In genomic region chr13:52447815-52448552, GRCh38 we compare ENCODE assay signal across 11 cellular contexts. TPM values are rescaled to one million over a fixed set of nuclear protein-coding genes. Genes with fewer than 3 reads are reported as not detected.
A peak's percentile ranks its signal among the peaks of the same experiment; 100 is the strongest.
DNase-seq lines count a peak whose midpoint lies in the region; ATAC-seq, FAIRE-seq and TF ChIP-seq lines count a peak whose summit lies in the region.
"Had no signal": no experiment of that assay in that cellular context is flagged by ENCODE, and none has a peak within 500 bp of the region (broad histone marks: within the 10 kb centered on the region; RNA-seq: fewer than 3 reads in every experiment).

No MANE protein-coding gene starts in this region.

- peak overlapping the region; percentile 85 for H3K4me2 ChIP-seq in keratinocyte (ENCODE audit: control insufficient read depth, extremely low read depth, insufficient read depth, low read depth, low read length)

- TF ChIP-seq POLR2A in adrenal gland (IDR thresholded peaks at IDR 0.05): no peak
- no peak for TF ChIP-seq POLR2A in sigmoid colon (IDR thresholded peaks at IDR 0.05)

- H3K27me3 Mint-ChIP-seq in activated T-helper 2 cell treated with anti-CD3 and anti-CD28 coated beads, Interferon-gamma antibody, Interleukin-2, Interleukin-4, amounts not matched to agents 10 μg/mL and 5 μg/mL and 100 μg/mL, durations not matched to agents 14 hours and 24 hours and 36 hours (ENCODE audit: low read depth): no peaks in the 10 kb centered on the region

- H3K27ac ChIP-seq in AG04450 (ENCODE audit: low read depth, low read length) (no peak overlapping the region), keratinocyte (ENCODE audit: control insufficient read depth, insufficient read depth, low read length) (peak overlapping the region; percentile 79), adrenal gland (no peak overlapping the region), pancreas (no peak overlapping the region), sigmoid colon (peak overlapping the region in 1 of 4 donors; percentile 94)
- H3K27ac ChIP-seq: testis had no signal

- no peaks in the 10 kb centered on the region for H3K9me1 ChIP-seq in keratinocyte (ENCODE audit: control insufficient read depth, extremely low read depth, insufficient read depth, low read length)

- peak overlapping the region; percentile 17 for H3K4me3 Mint-ChIP-seq in activated T-helper 2 cell treated with anti-CD3 and anti-CD28 coated beads, Interferon-gamma antibody, Interleukin-2, Interleukin-4, amounts not matched to agents 10 μg/mL and 5 μg/mL and 100 μg/mL, durations not matched to agents 14 hours and 24 hours and 36 hours (ENCODE audit: low read depth)

- H3K4me3 ChIP-seq in AG04450 (ENCODE audit: low read depth, low read length): 0 out of 2 replicates have a peak overlapping the region, but pooled peaks have one; percentile 25
- peak overlapping the region in 2 of 3 experiments; percentile 68 to 71 for H3K4me3 ChIP-seq in keratinocyte (ENCODE audit: control insufficient read depth in 2 of 3, extremely low read depth in 1 of 3, insufficient read depth in 2 of 3, low read depth in 1 of 3, low read length in 3 of 3)
- no peak overlapping the region for H3K4me3 ChIP-seq in adrenal gland
- no peak overlapping the region for H3K4me3 ChIP-seq in pancreas
- H3K4me3 ChIP-seq in sigmoid colon: no peak overlapping the region
- H3K4me3 ChIP-seq: testis had no signal

- H3K9me3 ChIP-seq in AG04450 (ENCODE audit: control insufficient read depth, insufficient read depth, low read length) (no peaks in the 10 kb centered on the region), keratinocyte (ENCODE audit: control insufficient read depth, low read depth, low read length) (no peaks in the 10 kb centered on the region), adrenal gland (replicated peaks in 1 of 3) (no peaks in the 10 kb centered on the region), pancreas (no peaks in the 10 kb centered on the region), sigmoid colon (no peaks in the 10 kb centered on the region)
- H3K9me3 ChIP-seq: testis had no signal

- peak overlapping the region; percentile 93 for H3K9ac ChIP-seq in keratinocyte (ENCODE audit: control insufficient read depth, extremely low read depth, insufficient read depth, low read length)

- intact Hi-C loops in activated T-helper 2 cell treated with anti-CD3 and anti-CD28 coated beads, Interferon-gamma antibody, Interleukin-2, Interleukin-4, amounts not matched to agents 10 μg/mL and 5 μg/mL and 100 μg/mL, durations not matched to agents 14 hours and 24 hours and 36 hours (cut with micrococcal nuclease): loop anchor here (5.0 kb wide), 1 partner anchor 36 kb away; no protein-coding TSS in a partner anchor
- intact Hi-C loops in adrenal gland (cut with DNase I) (no loop called here), pancreas (cut with DNase I) (no loop called here), sigmoid colon (cut with DNase I) (no loop called here)

- peaks cover 20% of the 10 kb centered on the region for H3K36me3 Mint-ChIP-seq in activated T-helper 2 cell treated with anti-CD3 and anti-CD28 coated beads, Interferon-gamma antibody, Interleukin-2, Interleukin-4, amounts not matched to agents 10 μg/mL and 5 μg/mL and 100 μg/mL, durations not matched to agents 14 hours and 24 hours and 36 hours (ENCODE audit: low read depth)

- no peaks in the 10 kb centered on the region for H4K20me1 ChIP-seq in keratinocyte (ENCODE audit: control insufficient read depth, extremely low read depth, insufficient read depth, low read length)

- ATAC-seq in pancreas: no peak

- FAIRE-seq in keratinocyte (lab: Jason Lieb, UNC) (peak; percentile 81), pancreas (lab: Jason Lieb, UNC) (no peak)
- FAIRE-seq: TTC549 had no signal

- DNase-seq in AG04450 (ENCODE audit: low read depth, low spot score) (no peak), EL (peak; percentile 10), keratinocyte (ENCODE audit: low read depth, low spot score) (no peak), adrenal gland (no peak), GM13977 (ENCODE audit: low spot score) (no peak), pancreas (no peak), sigmoid colon (no peak)
- DNase-seq in activated T-helper 2 cell treated with anti-CD3 and anti-CD28 coated beads, Interferon-gamma antibody, Interleukin-2, Interleukin-4, amounts not matched to agents 10 μg/mL and 5 μg/mL and 100 μg/mL, durations not matched to agents 14 hours and 24 hours and 36 hours (ENCODE audit: low spot score): no peak
- DNase-seq: NCI-H1694 treated with DMSO at 0.1 percent for 48 hours, testis had no signal

- TF ChIP-seq EP300 in sigmoid colon (IDR thresholded peaks at IDR 0.05): no peak

- 83 to 93% (median 85%) methylated on average over 5 of the region's 5 CpGs for WGBS in adrenal gland, 4 donors
- WGBS in pancreas, 2 donors: 75 to 89% methylated on average over 5 of the region's 5 CpGs
- WGBS in sigmoid colon, 2 donors: 86 to 87% methylated on average over 5 of the region's 5 CpGs

- peaks cover 52% of the 10 kb centered on the region for H3K79me2 ChIP-seq in keratinocyte (ENCODE audit: control insufficient read depth, insufficient read depth, low read length)

- dilution Hi-C loops in keratinocyte (cut with MboI; ENCODE audit: extremely low pct_ligation_motif_present, low sequenced_read_pairs): no loop called here

- H2AFZ ChIP-seq in keratinocyte (ENCODE audit: control insufficient read depth, low read length): no peak overlapping the region

- TF ChIP-seq CTCF in AG04450 (IDR thresholded peaks at IDR 0.05; ENCODE audit: low read depth, low read length) (no peak), keratinocyte (optimal IDR thresholded peaks at IDR 0.05 in 1 of 3, IDR thresholded peaks at IDR 0.05 in 1 of 3, conservative IDR thresholded peaks at IDR 0.05 in 1 of 3; ENCODE audit: extremely low read depth in 1 of 3, insufficient read depth in 2 of 3, low read length in 3 of 3) (no peak), adrenal gland (IDR thresholded peaks at IDR 0.05) (no peak), GM13977 (IDR thresholded peaks at IDR 0.05; ENCODE audit: extremely low read depth, insufficient read depth, missing control alignments) (no peak), pancreas (IDR thresholded peaks at IDR 0.05) (no peak), sigmoid colon (IDR thresholded peaks at IDR 0.05) (no peak)

- no peak overlapping the region for H3K27ac Mint-ChIP-seq in activated T-helper 2 cell treated with anti-CD3 and anti-CD28 coated beads, Interferon-gamma antibody, Interleukin-2, Interleukin-4, amounts not matched to agents 10 μg/mL and 5 μg/mL and 100 μg/mL, durations not matched to agents 14 hours and 24 hours and 36 hours

- H3K4me1 Mint-ChIP-seq in activated T-helper 2 cell treated with anti-CD3 and anti-CD28 coated beads, Interferon-gamma antibody, Interleukin-2, Interleukin-4, amounts not matched to agents 10 μg/mL and 5 μg/mL and 100 μg/mL, durations not matched to agents 14 hours and 24 hours and 36 hours (ENCODE audit: low read depth): peaks cover 24% of the 10 kb centered on the region

- H3K4me1 ChIP-seq in keratinocyte (ENCODE audit: control insufficient read depth, extremely low read depth, insufficient read depth, low read length): peaks cover 29% of the 10 kb centered on the region
- H3K4me1 ChIP-seq in adrenal gland (replicated peaks in 1 of 2): peaks cover 8 to 13% of the 10 kb centered on the region in 2 donors
- H3K4me1 ChIP-seq in pancreas: peaks cover 0 to 22% (median 9%) of the 10 kb centered on the region in 3 donors
- H3K4me1 ChIP-seq in sigmoid colon: peaks cover 0 to 32% (median 30%) of the 10 kb centered on the region in 4 donors

- POLR2A ChIA-PET in AG04450 (lab: Yijun Ruan, JAX): no interaction called here

- in situ Hi-C loops in GM13977 (cut with MboI; ENCODE audit: low pct_unique_long_range_greater_than_20kb, low sequenced_read_pairs, unreplicated experiment): no loop called here

- H3K36me3 ChIP-seq in keratinocyte (ENCODE audit: control insufficient read depth in 2 of 2, extremely low read depth in 1 of 2, insufficient read depth in 2 of 2, low read length in 2 of 2): peaks cover 2 to 3% of the 10 kb centered on the region in 2 experiments
- H3K36me3 ChIP-seq in adrenal gland (replicated peaks in 1 of 2): no peaks in the 10 kb centered on the region
- H3K36me3 ChIP-seq in pancreas: no peaks in the 10 kb centered on the region
- peaks cover 0 to 10% (median 0%) of the 10 kb centered on the region in 4 donors for H3K36me3 ChIP-seq in sigmoid colon

- no peaks in the 10 kb centered on the region for H3K9me3 Mint-ChIP-seq in activated T-helper 2 cell treated with anti-CD3 and anti-CD28 coated beads, Interferon-gamma antibody, Interleukin-2, Interleukin-4, amounts not matched to agents 10 μg/mL and 5 μg/mL and 100 μg/mL, durations not matched to agents 14 hours and 24 hours and 36 hours

- CTCF ChIA-PET in AG04450 (lab: Charles Lee): interaction anchor here (0.9 to 4.9 kb wide), 4 partner anchors 19 to 253 kb away, joined by 3 to 95 read pairs (median 4); no protein-coding TSS in a partner anchor

- no peaks in the 10 kb centered on the region for H3K27me3 ChIP-seq in AG04450 (ENCODE audit: control insufficient read depth, insufficient read depth, low read length)
- no peaks in the 10 kb centered on the region for H3K27me3 ChIP-seq in keratinocyte (ENCODE audit: control insufficient read depth, extremely low read depth, insufficient read depth, low read length)
- no peaks in the 10 kb centered on the region for H3K27me3 ChIP-seq in adrenal gland
- no peaks in the 10 kb centered on the region for H3K27me3 ChIP-seq in pancreas
- no peaks in the 10 kb centered on the region for H3K27me3 ChIP-seq in sigmoid colon
- H3K27me3 ChIP-seq: testis had no signal

RNA-seq across cellular contexts. Expression of gene VPS36, which starts 2.5 kb away (rescaled TPM):
- 20.5 and 24.2 TPM in 2 replicates for polyA plus RNA-seq in AG04450 (2011; rRNA removed)
- 10.1 and 13.8 TPM in 2 replicates for polyA minus RNA-seq in AG04450 (2011; rRNA and poly(A)+ RNA removed)
- total RNA-seq in activated T-helper 2 cell treated with anti-CD3 and anti-CD28 coated beads, Interferon-gamma antibody, Interleukin-2, Interleukin-4, amounts not matched to agents 10 μg/mL and 5 μg/mL and 100 μg/mL, durations not matched to agents 14 hours and 24 hours and 36 hours: 52.3 and 53.5 TPM in 2 replicates
- 12.8 to 36.5 TPM (median 24.6 TPM) in 3 replicates for polyA plus RNA-seq in keratinocyte
- polyA plus RNA-seq in keratinocyte (2011; ENCODE audit: low read depth): 15.9 TPM
- 13.7 and 25.0 TPM in 2 replicates for polyA plus RNA-seq in keratinocyte (2011; cell fraction: cytosol; rRNA removed)
- 41.5 and 52.4 TPM in 2 replicates for polyA plus RNA-seq in keratinocyte (2011; cell fraction: nucleus; rRNA removed)
- 17.3 and 19.1 TPM in 2 replicates for polyA plus RNA-seq in keratinocyte (2012; ENCODE audit: low replicate concordance)
- 11.9 to 23.6 TPM (median 16.1 TPM) in 3 replicates for polyA minus RNA-seq in keratinocyte
- polyA minus RNA-seq in keratinocyte (2011; cell fraction: cytosol; rRNA and poly(A)+ RNA removed): 11.1 TPM
- 17.2 and 34.1 TPM in 2 replicates for polyA minus RNA-seq in keratinocyte (2011; cell fraction: nucleus; rRNA and poly(A)+ RNA removed)
- 10 to 100 TPM; 21.7 to 54.7 (median 29.8) TPM for total RNA-seq in adrenal gland
- 10 to 100 TPM; 12.6 to 37.7 (median 13.4) TPM for polyA plus RNA-seq in adrenal gland
- 10 to 100 TPM; 14.6 to 23.5 (median 17.2) TPM for total RNA-seq in pancreas
- polyA plus RNA-seq in pancreas: 10 to 100 TPM; 10.5 to 17.3 TPM
- 10 to 100 TPM; 52.8 to 85.0 (median 66.4) TPM for total RNA-seq in sigmoid colon
- polyA plus RNA-seq in sigmoid colon: 10 to 100 TPM; 22.3 to 33.1 (median 33.0) TPM

RNA-seq across cellular contexts. Expression of gene CKAP2, which starts 7.3 kb away (rescaled TPM):
- polyA plus RNA-seq in AG04450 (2011; rRNA removed) (14.3 and 18.2 TPM in 2 replicates), keratinocyte (14.5 to 29.7 TPM (median 18.9 TPM) in 3 replicates), adrenal gland (10 to 100 TPM in 1 of 3 donors, 1 to 10 TPM in 2; 2.5 to 20.4 (median 4.2) TPM), pancreas (1 to 10 TPM in 1 of 2 donors, under 1 TPM in 1; 0.49 to 1.0 TPM), sigmoid colon (10 to 100 TPM in 1 of 3 donors, 1 to 10 TPM in 2; 3.0 to 10.5 (median 6.2) TPM)
- polyA minus RNA-seq in AG04450 (2011; rRNA and poly(A)+ RNA removed): 7.0 and 13.3 TPM in 2 replicates
- total RNA-seq in activated T-helper 2 cell treated with anti-CD3 and anti-CD28 coated beads, Interferon-gamma antibody, Interleukin-2, Interleukin-4, amounts not matched to agents 10 μg/mL and 5 μg/mL and 100 μg/mL, durations not matched to agents 14 hours and 24 hours and 36 hours: 44.3 and 46.9 TPM in 2 replicates
- polyA plus RNA-seq in keratinocyte (2011; ENCODE audit: low read depth): 32.4 TPM
- 15.2 and 28.2 TPM in 2 replicates for polyA plus RNA-seq in keratinocyte (2011; cell fraction: cytosol; rRNA removed)
- 26.0 and 31.1 TPM in 2 replicates for polyA plus RNA-seq in keratinocyte (2011; cell fraction: nucleus; rRNA removed)
- polyA plus RNA-seq in keratinocyte (2012; ENCODE audit: low replicate concordance): 14.9 and 25.2 TPM in 2 replicates
- polyA minus RNA-seq in keratinocyte: 4.0 to 29.3 TPM (median 9.3 TPM) in 3 replicates
- 17.6 TPM for polyA minus RNA-seq in keratinocyte (2011; cell fraction: cytosol; rRNA and poly(A)+ RNA removed)
- 10.7 and 23.5 TPM in 2 replicates for polyA minus RNA-seq in keratinocyte (2011; cell fraction: nucleus; rRNA and poly(A)+ RNA removed)
- total RNA-seq in adrenal gland (10 to 100 TPM in 7 of 8 donors, 1 to 10 TPM in 1; 9.1 to 20.8 (median 16.3) TPM), pancreas (1 to 10 TPM; 1.3 to 6.2 (median 2.5) TPM), sigmoid colon (10 to 100 TPM in 1 of 4 donors, 1 to 10 TPM in 3; 5.8 to 10.2 (median 7.1) TPM)

RNA-seq across cellular contexts. Expression of gene THSD1, which starts 42.0 kb away (rescaled TPM):
- 7.9 and 8.3 TPM in 2 replicates for polyA plus RNA-seq in AG04450 (2011; rRNA removed)
- polyA minus RNA-seq in AG04450 (2011; rRNA and poly(A)+ RNA removed): 17.9 and 19.3 TPM in 2 replicates
- total RNA-seq in activated T-helper 2 cell treated with anti-CD3 and anti-CD28 coated beads, Interferon-gamma antibody, Interleukin-2, Interleukin-4, amounts not matched to agents 10 μg/mL and 5 μg/mL and 100 μg/mL, durations not matched to agents 14 hours and 24 hours and 36 hours: 0.34 and 0.39 TPM in 2 replicates
- polyA plus RNA-seq in keratinocyte: 9.2 to 15.4 TPM (median 9.7 TPM) in 3 replicates
- polyA plus RNA-seq in keratinocyte (2011; ENCODE audit: low read depth): 8.0 TPM
- polyA plus RNA-seq in keratinocyte (2011; cell fraction: cytosol; rRNA removed): 5.2 and 5.3 TPM in 2 replicates
- polyA plus RNA-seq in keratinocyte (2011; cell fraction: nucleus; rRNA removed): 21.1 and 25.2 TPM in 2 replicates
- 6.5 and 11.4 TPM in 2 replicates for polyA plus RNA-seq in keratinocyte (2012; ENCODE audit: low replicate concordance)
- polyA minus RNA-seq in keratinocyte: 9.6 to 25.4 TPM (median 19.5 TPM) in 3 replicates
- 10.7 TPM for polyA minus RNA-seq in keratinocyte (2011; cell fraction: cytosol; rRNA and poly(A)+ RNA removed)
- polyA minus RNA-seq in keratinocyte (2011; cell fraction: nucleus; rRNA and poly(A)+ RNA removed): 20.2 and 27.3 TPM in 2 replicates
- total RNA-seq in adrenal gland: 1 to 10 TPM; 1.5 to 4.3 (median 3.3) TPM
- polyA plus RNA-seq in adrenal gland: 1 to 10 TPM in 2 of 3 donors, under 1 TPM in 1; 0.95 to 6.4 (median 3.8) TPM
- total RNA-seq in pancreas: 1 to 10 TPM in 3 of 6 donors, under 1 TPM in 3; 0.41 to 1.8 (median 0.91) TPM
- polyA plus RNA-seq in pancreas: 1 to 10 TPM in 1 of 2 donors, under 1 TPM in 1; 0.99 to 1.9 TPM
- total RNA-seq in sigmoid colon: 1 to 10 TPM; 3.0 to 6.4 (median 4.8) TPM
- 1 to 10 TPM in 1 of 3 donors, under 1 TPM in 1, not detected in 1; 0.60 to 1.6 TPM for polyA plus RNA-seq in sigmoid colon

Comparison
In these comparisons a context has a peak if more than half of its experiments do, and no peak if none do; other contexts are left out.
1. H3K4me3 ChIP-seq: peak in AG04450 (single experiment) and keratinocyte (2 of 3); none in adrenal gland (0 of 4), pancreas (0 of 4) and sigmoid colon (0 of 4).